ENCODE assay signal across 8 cellular contexts in the genomic region with DNA sequence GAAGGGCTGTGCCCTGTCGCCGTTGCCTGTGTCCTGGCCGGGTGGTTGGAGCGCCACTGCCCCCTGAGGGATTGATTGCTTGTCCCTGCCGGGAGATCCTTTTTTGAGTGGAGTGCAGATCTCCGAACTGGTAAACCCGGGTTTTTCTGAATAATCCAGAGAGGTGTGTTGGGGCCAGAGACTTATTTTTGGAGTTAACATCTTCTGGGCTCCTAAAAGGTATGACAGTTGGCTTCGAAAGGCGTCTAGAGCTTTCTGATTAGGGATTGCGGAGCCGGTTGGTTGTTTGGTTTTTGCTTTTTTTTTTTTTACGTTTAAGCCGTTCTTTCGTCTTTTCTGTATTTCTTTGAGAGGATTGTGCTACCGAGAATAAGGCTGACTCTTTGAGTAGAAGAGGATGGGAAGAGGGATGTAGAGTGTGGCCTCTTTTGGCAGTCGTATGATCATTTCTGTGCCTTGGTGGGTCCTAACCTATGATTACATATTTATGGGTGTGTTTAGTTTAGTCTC. TPM values are rescaled to one million over a fixed set of nuclear protein-coding genes. Genes with fewer than 3 reads are reported as not detected.
A peak's percentile ranks its signal among the peaks of the same experiment; 100 is the strongest.
DNase-seq lines count a peak whose midpoint lies in the region; ATAC-seq and TF ChIP-seq lines count a peak whose summit lies in the region.

No MANE protein-coding gene starts in this region.

- CTCF ChIA-PET in naive thymus-derived CD4-positive, alpha-beta T cell (lab: Charles Lee), result interaction anchor here (1.1 to 3.8 kb wide), 3 partner anchors 9 to 85 kb away, joined by 3 to 12 read pairs (median 5); no protein-coding TSS in a partner anchor

- H3K27me3 ChIP-seq in GM06990 (replicated peaks; ENCODE audit: control insufficient read depth, insufficient read depth, low read length) (no peaks in the 10 kb centered on the region), HUES64 (ENCODE audit: insufficient read depth, low read length) (peaks cover 9% of the 10 kb centered on the region; the same call in 1 of the 2 replicates)
- no peaks in the 10 kb centered on the region for H3K27me3 ChIP-seq in naive thymus-derived CD4-positive, alpha-beta T cell (ENCODE audit: control insufficient read depth in 2 of 2, insufficient read depth in 2 of 2, low read length in 2 of 2)

- no peak for DNase-seq in GM06990 (ENCODE audit: extremely low read depth, insufficient read length)
- DNase-seq in dermis blood vessel endothelial cell, result peak; percentile 52
- peak in 1 of 9 donors; percentile 14 for DNase-seq in naive thymus-derived CD4-positive, alpha-beta T cell
- no peak for DNase-seq in NCI-H510A treated with DMSO at 0.1 percent for 48 hours (lab: John Stamatoyannopoulos, UW)
- no peak for DNase-seq in NCI-H748 treated with DMSO at 0.1 percent for 48 hours (lab: John Stamatoyannopoulos, UW)
- no peak for DNase-seq in activated T-cell treated with anti-CD3 and anti-CD28 coated beads, Interleukin-2, amount 50 U/mL, for 48 hours

- H3K27ac ChIP-seq in HUES64 (ENCODE audit: low read depth, low read length), result peak overlapping the region; percentile 82
- H3K27ac ChIP-seq in naive thymus-derived CD4-positive, alpha-beta T cell (ENCODE audit: low read depth, low read length), result peak overlapping the region; percentile 88

- no peaks in the 10 kb centered on the region for H3K9me3 Mint-ChIP-seq in naive thymus-derived CD4-positive, alpha-beta T cell

- POLR2A ChIA-PET in naive thymus-derived CD4-positive, alpha-beta T cell (lab: Charles Lee), result interaction anchor here (0.6 to 3.1 kb wide), 9 partner anchors 10 to 234 kb away, joined by 3 to 18 read pairs (median 4); a partner anchor contains a TSS

- peak overlapping the region; percentile 93 for H3K4me3 ChIP-seq in GM06990 (replicated peaks; ENCODE audit: low read depth, low read length)
- H3K4me3 ChIP-seq in HUES64 (ENCODE audit: low read length), result peak overlapping the region; percentile 96
- H3K4me3 ChIP-seq in naive thymus-derived CD4-positive, alpha-beta T cell (ENCODE audit: low read length), result peak overlapping the region; percentile 76

- no peaks in the 10 kb centered on the region for H3K9me3 ChIP-seq in HUES64 (ENCODE audit: insufficient read depth, low read depth, low read length)
- H3K9me3 ChIP-seq in naive thymus-derived CD4-positive, alpha-beta T cell (ENCODE audit: control insufficient read depth in 2 of 3, low read length in 3 of 3), result no peaks in the 10 kb centered on the region

- peak overlapping the region; percentile 93 for H3K9ac ChIP-seq in HUES64 (ENCODE audit: low read depth, low read length)

- intact Hi-C loops in naive thymus-derived CD4-positive, alpha-beta T cell (cut with micrococcal nuclease), result loop anchor here (1.0 to 5.0 kb wide), 11 partner anchors 80 to 700 kb away; a partner anchor contains a TSS

- H3K27me3 Mint-ChIP-seq in naive thymus-derived CD4-positive, alpha-beta T cell, result no peaks in the 10 kb centered on the region

- no peak overlapping the region for H3K4me3 Mint-ChIP-seq in naive thymus-derived CD4-positive, alpha-beta T cell

- no peak for TF ChIP-seq CTCF in GM06990 (IDR thresholded peaks at IDR 0.05; ENCODE audit: insufficient read depth, low read length, poor library complexity, severe bottlenecking)

- H3K27ac Mint-ChIP-seq in naive thymus-derived CD4-positive, alpha-beta T cell, result no peak overlapping the region

- H3K4me1 Mint-ChIP-seq in naive thymus-derived CD4-positive, alpha-beta T cell, result peaks cover 6 to 21% (median 8%) of the 10 kb centered on the region in 7 donors

- WGBS in HUES64, result 1% methylated on average over 16 of the region's 16 CpGs

- peaks cover 0 to 7% (median 0%) of the 10 kb centered on the region in 5 donors for H3K36me3 Mint-ChIP-seq in naive thymus-derived CD4-positive, alpha-beta T cell

- peak; percentile 16 for ATAC-seq in naive thymus-derived CD4-positive, alpha-beta T cell
- ATAC-seq in GM19452 (IDR thresholded peaks at IDR 0.05; ENCODE audit: unreplicated experiment), result no peak

- H3K36me3 ChIP-seq in GM06990 (ENCODE audit: control insufficient read depth, insufficient read depth, low read length) (no peaks in the 10 kb centered on the region), HUES64 (ENCODE audit: insufficient read depth, low read length) (no peaks in the 10 kb centered on the region)
- H3K36me3 ChIP-seq in naive thymus-derived CD4-positive, alpha-beta T cell (ENCODE audit: control insufficient read depth in 2 of 3, insufficient read depth in 3 of 3, low read length in 3 of 3), result peaks cover 0 to 6% (median 0%) of the 10 kb centered on the region in 3 experiments

- H3K4me1 ChIP-seq in HUES64 (ENCODE audit: insufficient read depth, low read length), result peaks cover 18% of the 10 kb centered on the region
- H3K4me1 ChIP-seq in naive thymus-derived CD4-positive, alpha-beta T cell (ENCODE audit: control insufficient read depth in 2 of 2, insufficient read depth in 2 of 2, low read length in 2 of 2), result peaks cover 22 to 26% of the 10 kb centered on the region in 2 donors

RNA-seq across cellular contexts. Expression of a gene that starts 0.8 kb away (rescaled TPM):
- 12.4 TPM for polyA plus RNA-seq in HUES64 (2013, experiment 1 of 2)
- polyA plus RNA-seq in HUES64 (2013, experiment 2 of 2), result 15.1 TPM
- 23.3 and 24.5 TPM in 2 replicates for total RNA-seq in dermis blood vessel endothelial cell
- 10 to 100 TPM; 20.9 to 28.6 (median 24.7) TPM for total RNA-seq in naive thymus-derived CD4-positive, alpha-beta T cell
- polyA plus RNA-seq in naive thymus-derived CD4-positive, alpha-beta T cell, result 10 to 100 TPM in 1 of 2 donors, 1 to 10 TPM in 1; 9.9 to 13.0 TPM
